In genomic region chr4:40493160-40493559, GRCh38 we compare ENCODE assay signal across 19 cellular contexts.
"Had no signal": no experiment of that assay in that cellular context is flagged by ENCODE, and none has a peak within 500 bp of the region (broad histone marks: within the 10 kb centered on the region; RNA-seq: fewer than 3 reads in every experiment).

No MANE protein-coding gene starts in this region.

- H3K4me3 Mint-ChIP-seq: activated CD4-positive, alpha-beta T cell treated with anti-CD3 and anti-CD28 coated beads, Interleukin-2, amount 10 ng/mL, durations not matched to agents 7 days and 5 days; activated CD8-positive, alpha-beta T cell treated with anti-CD3 and anti-CD28 coated beads, Interleukin-2, amount 10 ng/mL, durations not matched to agents 7 days and 5 days; activated T-cell treated with anti-CD3 and anti-CD28 coated beads, Interleukin-2, amount 50 U/mL, for 24 hours; central memory CD8-positive, alpha-beta T cell; naive B cell; stimulated activated naive B cell treated with anti-CD40 and anti-IgM and Interleukin-4, amounts not matched to agents 10 μg/mL and 1 μg/mL and 100 μg/mL, for 72 hours; T-cell had no signal

- H3K4me1 Mint-ChIP-seq: central memory CD8-positive, alpha-beta T cell; naive B cell; stimulated activated naive B cell treated with anti-CD40 and anti-IgM and Interleukin-4, amounts not matched to agents 10 μg/mL and 1 μg/mL and 100 μg/mL, for 72 hours; T-cell had no signal

- H3K36me3 Mint-ChIP-seq: naive B cell; stimulated activated naive B cell treated with anti-CD40 and anti-IgM and Interleukin-4, amounts not matched to agents 10 μg/mL and 1 μg/mL and 100 μg/mL, for 72 hours; T-cell had no signal

- H3K27me3 Mint-ChIP-seq: activated T-cell treated with anti-CD3 and anti-CD28 coated beads, Interleukin-2, amount 50 U/mL, for 24 hours; naive B cell; stimulated activated naive B cell treated with anti-CD40 and anti-IgM and Interleukin-4, amounts not matched to agents 10 μg/mL and 1 μg/mL and 100 μg/mL, for 72 hours; T-cell had no signal

- H3K9me3 Mint-ChIP-seq: activated CD4-positive, alpha-beta T cell treated with anti-CD3 and anti-CD28 coated beads, Interleukin-2, amount 10 ng/mL, durations not matched to agents 7 days and 5 days; activated T-cell treated with anti-CD3 and anti-CD28 coated beads, Interleukin-2, amount 50 U/mL, for 24 hours; activated T-helper 2 cell treated with anti-CD3 and anti-CD28 coated beads, Interferon-gamma antibody, Interleukin-2, Interleukin-4, amounts not matched to agents 10 μg/mL and 5 μg/mL and 100 μg/mL, durations not matched to agents 14 hours and 24 hours and 36 hours; central memory CD8-positive, alpha-beta T cell; naive B cell; stimulated activated naive B cell treated with anti-CD40 and anti-IgM and Interleukin-4, amounts not matched to agents 10 μg/mL and 1 μg/mL and 100 μg/mL, for 72 hours; T-cell had no signal

- ATAC-seq: activated CD8-positive, alpha-beta T cell treated with anti-CD3 and anti-CD28 coated beads, Interleukin-2, amount 10 ng/mL, durations not matched to agents 7 days and 5 days; gastrocnemius medialis; sciatic nerve; stimulated activated naive B cell treated with anti-CD40 and anti-IgM and Interleukin-4, amounts not matched to agents 10 μg/mL and 1 μg/mL and 100 μg/mL, for 72 hours; T-cell had no signal

- H3K27me3 ChIP-seq: gastrocnemius medialis, ovary, tibial artery had no signal

- DNase-seq: activated CD4-positive, alpha-beta T cell treated with anti-CD3 and anti-CD28 coated beads, Interleukin-2, amount 10 ng/mL, durations not matched to agents 7 days and 5 days; activated CD8-positive, alpha-beta T cell treated with anti-CD3 and anti-CD28 coated beads, Interleukin-2, amount 10 ng/mL, durations not matched to agents 7 days and 5 days; activated naive CD4-positive, alpha-beta T cell treated with Interleukin-2 at 50 U/mL for 16 hours; activated T-cell treated with anti-CD3 and anti-CD28 coated beads, Interleukin-2, amount 50 U/mL, for 24 hours; effector CD4-positive, alpha-beta T cell; gastrocnemius medialis; head of caudate nucleus; kidney; naive B cell; ovary; stimulated activated CD4-positive, alpha-beta T cell treated with anti-CD3 and anti-CD28 coated beads, Interleukin-4, amount 100 ng/mL, for 4 hours; stimulated activated naive B cell treated with anti-CD40 and anti-IgM and Interleukin-4, amounts not matched to agents 10 μg/mL and 1 μg/mL and 100 μg/mL, for 72 hours; T-cell; tibial artery had no signal

- H3K27ac Mint-ChIP-seq: activated CD4-positive, alpha-beta T cell treated with anti-CD3 and anti-CD28 coated beads, Interleukin-2, amount 10 ng/mL, durations not matched to agents 7 days and 5 days; activated CD8-positive, alpha-beta T cell treated with anti-CD3 and anti-CD28 coated beads, Interleukin-2, amount 10 ng/mL, durations not matched to agents 7 days and 5 days; activated T-cell treated with anti-CD3 and anti-CD28 coated beads, Interleukin-2, amount 50 U/mL, for 24 hours; activated T-helper 2 cell treated with anti-CD3 and anti-CD28 coated beads, Interferon-gamma antibody, Interleukin-2, Interleukin-4, amounts not matched to agents 10 μg/mL and 5 μg/mL and 100 μg/mL, durations not matched to agents 14 hours and 24 hours and 36 hours; naive B cell; stimulated activated naive B cell treated with anti-CD40 and anti-IgM and Interleukin-4, amounts not matched to agents 10 μg/mL and 1 μg/mL and 100 μg/mL, for 72 hours; T-cell had no signal

- H3K27ac ChIP-seq: coronary artery, gastrocnemius medialis, ovary, tibial artery had no signal

- H3K36me3 ChIP-seq: gastrocnemius medialis, ovary, tibial artery had no signal

- H3K4me3 ChIP-seq: coronary artery, gastrocnemius medialis, ovary, smooth muscle cell, tibial artery had no signal

- H3K9me3 ChIP-seq: gastrocnemius medialis, ovary, tibial artery had no signal

- H3K4me1 ChIP-seq: gastrocnemius medialis, tibial artery had no signal
